1 cellular context compared by ENCODE assay signal in the genomic region with DNA sequence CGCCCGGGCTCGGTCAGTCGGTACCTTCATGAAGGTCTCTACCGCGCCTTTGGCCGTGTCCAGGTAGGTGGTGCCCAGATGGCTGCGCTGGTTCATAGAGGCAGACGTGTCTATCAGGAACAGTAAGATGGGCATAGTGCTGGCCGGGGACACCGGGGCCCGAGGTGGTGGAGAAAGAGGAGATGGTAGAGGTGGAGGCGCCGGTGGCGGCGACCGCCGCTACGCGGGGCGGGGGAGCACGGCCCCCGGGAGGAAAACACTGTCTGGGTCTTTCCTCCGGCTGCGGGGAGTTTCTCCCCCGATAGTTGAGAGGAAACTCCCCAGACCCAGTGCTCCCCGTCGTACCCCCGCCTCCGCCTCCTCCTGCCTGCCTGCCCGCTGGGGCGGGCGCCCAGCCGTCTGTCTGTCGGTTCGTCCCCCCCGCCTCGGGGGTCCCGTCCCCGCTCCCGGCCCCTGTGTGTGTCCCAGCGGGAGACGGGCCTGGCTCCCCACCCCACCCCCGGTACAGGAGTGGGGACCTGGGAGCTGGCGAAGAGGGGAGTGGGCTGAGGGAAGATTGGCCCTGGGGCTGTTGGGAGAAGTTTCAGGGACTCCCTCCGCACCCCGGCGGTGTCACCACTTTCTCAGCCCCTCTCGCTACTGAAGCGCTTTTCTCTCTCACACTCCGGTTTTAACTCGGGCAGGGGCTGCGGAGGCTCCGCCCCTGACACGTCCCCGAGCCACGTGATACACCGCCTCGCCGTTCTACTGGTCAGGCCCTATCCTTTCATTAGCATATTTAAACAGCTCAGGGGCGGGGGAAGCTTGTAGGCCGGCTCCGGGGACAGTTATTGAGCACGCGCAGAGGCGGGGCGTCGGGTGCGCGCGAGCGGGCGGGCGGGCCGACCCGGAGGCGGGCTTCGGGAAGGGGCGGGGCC.
TF ChIP-seq lines count a peak whose summit lies in the region.

A gene with protein sequence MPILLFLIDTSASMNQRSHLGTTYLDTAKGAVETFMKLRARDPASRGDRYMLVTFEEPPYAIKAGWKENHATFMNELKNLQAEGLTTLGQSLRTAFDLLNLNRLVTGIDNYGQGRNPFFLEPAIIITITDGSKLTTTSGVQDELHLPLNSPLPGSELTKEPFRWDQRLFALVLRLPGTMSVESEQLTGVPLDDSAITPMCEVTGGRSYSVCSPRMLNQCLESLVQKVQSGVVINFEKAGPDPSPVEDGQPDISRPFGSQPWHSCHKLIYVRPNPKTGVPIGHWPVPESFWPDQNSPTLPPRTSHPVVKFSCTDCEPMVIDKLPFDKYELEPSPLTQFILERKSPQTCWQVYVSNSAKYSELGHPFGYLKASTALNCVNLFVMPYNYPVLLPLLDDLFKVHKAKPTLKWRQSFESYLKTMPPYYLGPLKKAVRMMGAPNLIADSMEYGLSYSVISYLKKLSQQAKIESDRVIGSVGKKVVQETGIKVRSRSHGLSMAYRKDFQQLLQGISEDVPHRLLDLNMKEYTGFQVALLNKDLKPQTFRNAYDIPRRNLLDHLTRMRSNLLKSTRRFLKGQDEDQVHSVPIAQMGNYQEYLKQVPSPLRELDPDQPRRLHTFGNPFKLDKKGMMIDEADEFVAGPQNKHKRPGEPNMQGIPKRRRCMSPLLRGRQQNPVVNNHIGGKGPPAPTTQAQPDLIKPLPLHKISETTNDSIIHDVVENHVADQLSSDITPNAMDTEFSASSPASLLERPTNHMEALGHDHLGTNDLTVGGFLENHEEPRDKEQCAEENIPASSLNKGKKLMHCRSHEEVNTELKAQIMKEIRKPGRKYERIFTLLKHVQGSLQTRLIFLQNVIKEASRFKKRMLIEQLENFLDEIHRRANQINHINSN (minus strand): TSS at position 646 of the 917 bp plus-strand sequence. CDS start 511 bp downstream, at position 135.

TF ChIP-seq in HepG2, 621 proteins besides CTCF, POLR2A, EP300 and RAD21 (continued from another document and continues in another):
- TF ChIP-seq ZNF253 (CRISPR knock-in tag; IDR thresholded peaks at IDR 0.05; ENCODE audit: borderline replicate concordance) (0 out of 2 replicates have a peak, but pooled peaks have one; percentile 55), GABPB1 (CRISPR knock-in tag; IDR thresholded peaks at IDR 0.05) (0 out of 2 replicates have a peak, but pooled peaks have one; percentile 13), ZFP82 (CRISPR knock-in tag; IDR thresholded peaks at IDR 0.05; ENCODE audit: borderline replicate concordance) (no peak), ZNF430 (CRISPR knock-in tag; IDR thresholded peaks at IDR 0.05) (peak; percentile 39; the same call in 1 of the 2 replicates), DNMT3B (CRISPR knock-in tag; conservative IDR thresholded peaks at IDR 0.05) (peak; percentile 76; the same call in 1 of the 2 replicates), ZBTB1 (CRISPR knock-in tag; IDR thresholded peaks at IDR 0.05; ENCODE audit: borderline replicate concordance) (no peak), HNRNPL (IDR thresholded peaks at IDR 0.05; ENCODE audit: low read depth, low read length) (no peak), AGO2 (optimal IDR thresholded peaks at IDR 0.05; ENCODE audit: low read depth, low read length) (peak; percentile 99), WIZ (CRISPR knock-in tag; IDR thresholded peaks at IDR 0.05) (no peak), ZNF121 (CRISPR knock-in tag; IDR thresholded peaks at IDR 0.05) (no peak), RBM22 (optimal IDR thresholded peaks at IDR 0.05; ENCODE audit: low read length) (peak; percentile 38), SATB2 (CRISPR knock-in tag; IDR thresholded peaks at IDR 0.05) (no peak), CREB1 (IDR thresholded peaks at IDR 0.05) (0 out of 2 replicates have a peak, but pooled peaks have one; percentile 62), CREB1 (CRISPR knock-in tag; IDR thresholded peaks at IDR 0.05) (peak; percentile 53; the same call in 1 of the 2 replicates), FOXK1 (CRISPR knock-in tag; IDR thresholded peaks at IDR 0.05; ENCODE audit: borderline replicate concordance, low read depth) (peak; percentile 44; the same call in 1 of the 2 replicates), PTBP1 (IDR thresholded peaks at IDR 0.05; ENCODE audit: low read depth, low read length, poor library complexity, severe bottlenecking) (no peak), REL (CRISPR knock-in tag; conservative IDR thresholded peaks at IDR 0.05) (0 out of 2 replicates have a peak, but pooled peaks have one; percentile 23), ZNF7 (CRISPR knock-in tag; IDR thresholded peaks at IDR 0.05) (0 out of 2 replicates have a peak, but pooled peaks have one; percentile 12), HNF4G (IDR thresholded peaks at IDR 0.05; ENCODE audit: borderline replicate concordance, low read depth, low read length) (peak; percentile 22; the same call in 1 of the 2 replicates), HNF4G (CRISPR knock-in tag; IDR thresholded peaks at IDR 0.05; ENCODE audit: borderline replicate concordance, low read depth) (no peak), POLR2G (IDR thresholded peaks at IDR 0.05; ENCODE audit: low read depth, low read length) (peak; percentile 100), ZBTB3 (CRISPR knock-in tag; IDR thresholded peaks at IDR 0.05; ENCODE audit: borderline replicate concordance, low read depth) (no peak), TCF7 (IDR thresholded peaks at IDR 0.05; ENCODE audit: low read depth) (no peak), HOXD1 (CRISPR knock-in tag; IDR thresholded peaks at IDR 0.05) (peak; percentile 78; the same call in 1 of the 2 replicates), ZSCAN20 (CRISPR knock-in tag; IDR thresholded peaks at IDR 0.05; ENCODE audit: borderline replicate concordance) (peak; percentile 64; the same call in 1 of the 2 replicates), SP4 (CRISPR knock-in tag; IDR thresholded peaks at IDR 0.05) (peak; percentile 74), ZNF577 (CRISPR knock-in tag; IDR thresholded peaks at IDR 0.05; ENCODE audit: borderline replicate concordance, low read depth) (no peak), KLF16 (CRISPR knock-in tag; IDR thresholded peaks at IDR 0.05) (peak in 1 of 2 experiments; percentile 74; a peak in 1 of 4 replicates), SIN3A (IDR thresholded peaks at IDR 0.05; ENCODE audit: borderline replicate concordance, low read depth, low read length) (peak; percentile 78; the same call in 1 of the 2 replicates), KLF15 (CRISPR knock-in tag; IDR thresholded peaks at IDR 0.05; ENCODE audit: borderline replicate concordance) (peak; percentile 50; the same call in 1 of the 2 replicates), SOX13 (IDR thresholded peaks at IDR 0.05) (0 out of 2 replicates have a peak, but pooled peaks have one; percentile 45), SOX13 (CRISPR knock-in tag; conservative IDR thresholded peaks at IDR 0.05 in 1 of 2, IDR thresholded peaks at IDR 0.05 in 1 of 2) (0 out of 4 replicates have a peak, but pooled peaks of 1 of the 2 experiments have one; percentile 33), ZNF367 (CRISPR knock-in tag; IDR thresholded peaks at IDR 0.05; ENCODE audit: borderline replicate concordance) (peak; percentile 88; the same call in 1 of the 2 replicates), TBX3 (IDR thresholded peaks at IDR 0.05; ENCODE audit: borderline replicate concordance) (peak; percentile 73; the same call in 1 of the 2 replicates), ZBTB21 (CRISPR knock-in tag; IDR thresholded peaks at IDR 0.05) (0 out of 2 replicates have a peak, but pooled peaks have one; percentile 39), ZC3H4 (CRISPR knock-in tag; IDR thresholded peaks at IDR 0.05; ENCODE audit: borderline replicate concordance) (peak; percentile 92), U2AF2 (IDR thresholded peaks at IDR 0.05; ENCODE audit: low read depth, low read length) (no peak)
- TF ChIP-seq, protein P1, sequence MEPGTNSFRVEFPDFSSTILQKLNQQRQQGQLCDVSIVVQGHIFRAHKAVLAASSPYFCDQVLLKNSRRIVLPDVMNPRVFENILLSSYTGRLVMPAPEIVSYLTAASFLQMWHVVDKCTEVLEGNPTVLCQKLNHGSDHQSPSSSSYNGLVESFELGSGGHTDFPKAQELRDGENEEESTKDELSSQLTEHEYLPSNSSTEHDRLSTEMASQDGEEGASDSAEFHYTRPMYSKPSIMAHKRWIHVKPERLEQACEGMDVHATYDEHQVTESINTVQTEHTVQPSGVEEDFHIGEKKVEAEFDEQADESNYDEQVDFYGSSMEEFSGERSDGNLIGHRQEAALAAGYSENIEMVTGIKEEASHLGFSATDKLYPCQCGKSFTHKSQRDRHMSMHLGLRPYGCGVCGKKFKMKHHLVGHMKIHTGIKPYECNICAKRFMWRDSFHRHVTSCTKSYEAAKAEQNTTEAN (CRISPR knock-in tag; conservative IDR thresholded peaks at IDR 0.05) = no peak
- TF ChIP-seq, protein P2, sequence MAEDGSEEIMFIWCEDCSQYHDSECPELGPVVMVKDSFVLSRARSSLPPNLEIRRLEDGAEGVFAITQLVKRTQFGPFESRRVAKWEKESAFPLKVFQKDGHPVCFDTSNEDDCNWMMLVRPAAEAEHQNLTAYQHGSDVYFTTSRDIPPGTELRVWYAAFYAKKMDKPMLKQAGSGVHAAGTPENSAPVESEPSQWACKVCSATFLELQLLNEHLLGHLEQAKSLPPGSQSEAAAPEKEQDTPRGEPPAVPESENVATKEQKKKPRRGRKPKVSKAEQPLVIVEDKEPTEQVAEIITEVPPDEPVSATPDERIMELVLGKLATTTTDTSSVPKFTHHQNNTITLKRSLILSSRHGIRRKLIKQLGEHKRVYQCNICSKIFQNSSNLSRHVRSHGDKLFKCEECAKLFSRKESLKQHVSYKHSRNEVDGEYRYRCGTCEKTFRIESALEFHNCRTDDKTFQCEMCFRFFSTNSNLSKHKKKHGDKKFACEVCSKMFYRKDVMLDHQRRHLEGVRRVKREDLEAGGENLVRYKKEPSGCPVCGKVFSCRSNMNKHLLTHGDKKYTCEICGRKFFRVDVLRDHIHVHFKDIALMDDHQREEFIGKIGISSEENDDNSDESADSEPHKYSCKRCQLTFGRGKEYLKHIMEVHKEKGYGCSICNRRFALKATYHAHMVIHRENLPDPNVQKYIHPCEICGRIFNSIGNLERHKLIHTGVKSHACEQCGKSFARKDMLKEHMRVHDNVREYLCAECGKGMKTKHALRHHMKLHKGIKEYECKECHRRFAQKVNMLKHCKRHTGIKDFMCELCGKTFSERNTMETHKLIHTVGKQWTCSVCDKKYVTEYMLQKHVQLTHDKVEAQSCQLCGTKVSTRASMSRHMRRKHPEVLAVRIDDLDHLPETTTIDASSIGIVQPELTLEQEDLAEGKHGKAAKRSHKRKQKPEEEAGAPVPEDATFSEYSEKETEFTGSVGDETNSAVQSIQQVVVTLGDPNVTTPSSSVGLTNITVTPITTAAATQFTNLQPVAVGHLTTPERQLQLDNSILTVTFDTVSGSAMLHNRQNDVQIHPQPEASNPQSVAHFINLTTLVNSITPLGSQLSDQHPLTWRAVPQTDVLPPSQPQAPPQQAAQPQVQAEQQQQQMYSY (CRISPR knock-in tag; IDR thresholded peaks at IDR 0.05) = peak; percentile 56; the same call in 1 of the 2 replicates
- TF ChIP-seq, protein P3, sequence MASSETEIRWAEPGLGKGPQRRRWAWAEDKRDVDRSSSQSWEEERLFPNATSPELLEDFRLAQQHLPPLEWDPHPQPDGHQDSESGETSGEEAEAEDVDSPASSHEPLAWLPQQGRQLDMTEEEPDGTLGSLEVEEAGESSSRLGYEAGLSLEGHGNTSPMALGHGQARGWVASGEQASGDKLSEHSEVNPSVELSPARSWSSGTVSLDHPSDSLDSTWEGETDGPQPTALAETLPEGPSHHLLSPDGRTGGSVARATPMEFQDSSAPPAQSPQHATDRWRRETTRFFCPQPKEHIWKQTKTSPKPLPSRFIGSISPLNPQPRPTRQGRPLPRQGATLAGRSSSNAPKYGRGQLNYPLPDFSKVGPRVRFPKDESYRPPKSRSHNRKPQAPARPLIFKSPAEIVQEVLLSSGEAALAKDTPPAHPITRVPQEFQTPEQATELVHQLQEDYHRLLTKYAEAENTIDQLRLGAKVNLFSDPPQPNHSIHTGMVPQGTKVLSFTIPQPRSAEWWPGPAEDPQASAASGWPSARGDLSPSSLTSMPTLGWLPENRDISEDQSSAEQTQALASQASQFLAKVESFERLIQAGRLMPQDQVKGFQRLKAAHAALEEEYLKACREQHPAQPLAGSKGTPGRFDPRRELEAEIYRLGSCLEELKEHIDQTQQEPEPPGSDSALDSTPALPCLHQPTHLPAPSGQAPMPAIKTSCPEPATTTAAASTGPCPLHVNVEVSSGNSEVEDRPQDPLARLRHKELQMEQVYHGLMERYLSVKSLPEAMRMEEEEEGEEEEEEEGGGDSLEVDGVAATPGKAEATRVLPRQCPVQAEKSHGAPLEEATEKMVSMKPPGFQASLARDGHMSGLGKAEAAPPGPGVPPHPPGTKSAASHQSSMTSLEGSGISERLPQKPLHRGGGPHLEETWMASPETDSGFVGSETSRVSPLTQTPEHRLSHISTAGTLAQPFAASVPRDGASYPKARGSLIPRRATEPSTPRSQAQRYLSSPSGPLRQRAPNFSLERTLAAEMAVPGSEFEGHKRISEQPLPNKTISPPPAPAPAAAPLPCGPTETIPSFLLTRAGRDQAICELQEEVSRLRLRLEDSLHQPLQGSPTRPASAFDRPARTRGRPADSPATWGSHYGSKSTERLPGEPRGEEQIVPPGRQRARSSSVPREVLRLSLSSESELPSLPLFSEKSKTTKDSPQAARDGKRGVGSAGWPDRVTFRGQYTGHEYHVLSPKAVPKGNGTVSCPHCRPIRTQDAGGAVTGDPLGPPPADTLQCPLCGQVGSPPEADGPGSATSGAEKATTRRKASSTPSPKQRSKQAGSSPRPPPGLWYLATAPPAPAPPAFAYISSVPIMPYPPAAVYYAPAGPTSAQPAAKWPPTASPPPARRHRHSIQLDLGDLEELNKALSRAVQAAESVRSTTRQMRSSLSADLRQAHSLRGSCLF (CRISPR knock-in tag; IDR thresholded peaks at IDR 0.05; ENCODE audit: borderline replicate concordance) = peak; percentile 86; the same call in 1 of the 2 replicates
- TF ChIP-seq, protein P4, sequence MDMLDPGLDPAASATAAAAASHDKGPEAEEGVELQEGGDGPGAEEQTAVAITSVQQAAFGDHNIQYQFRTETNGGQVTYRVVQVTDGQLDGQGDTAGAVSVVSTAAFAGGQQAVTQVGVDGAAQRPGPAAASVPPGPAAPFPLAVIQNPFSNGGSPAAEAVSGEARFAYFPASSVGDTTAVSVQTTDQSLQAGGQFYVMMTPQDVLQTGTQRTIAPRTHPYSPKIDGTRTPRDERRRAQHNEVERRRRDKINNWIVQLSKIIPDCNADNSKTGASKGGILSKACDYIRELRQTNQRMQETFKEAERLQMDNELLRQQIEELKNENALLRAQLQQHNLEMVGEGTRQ (IDR thresholded peaks at IDR 0.05; ENCODE audit: low read depth, low read length) = peak; percentile 92
- TF ChIP-seq, protein P4 (CRISPR knock-in tag; IDR thresholded peaks at IDR 0.05; ENCODE audit: borderline replicate concordance) = peak; percentile 90; the same call in 1 of the 2 replicates
